In the genomic region with DNA sequence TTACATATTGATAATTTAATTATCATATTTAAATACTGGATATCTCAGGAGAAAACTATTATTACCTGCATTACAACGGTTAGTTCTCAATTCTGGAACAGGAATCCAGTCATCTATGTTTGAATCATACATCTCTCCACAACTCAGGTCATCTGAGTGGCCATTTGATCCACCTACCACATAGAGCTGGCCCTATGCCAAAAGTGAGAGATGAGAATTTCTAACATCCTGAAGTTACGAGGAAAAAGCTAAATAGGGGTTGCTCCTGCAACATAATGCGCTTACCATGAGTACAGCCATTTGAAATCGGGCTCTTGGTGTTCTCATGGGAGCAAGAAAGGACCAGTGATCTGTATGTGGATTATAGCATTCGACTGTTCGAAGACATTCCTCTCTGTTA, we compare ENCODE assay signal across 17 cellular contexts.
"Had no signal": no experiment of that assay in that cellular context is flagged by ENCODE, and none has a peak within 500 bp of the region (broad histone marks: within the 10 kb centered on the region; RNA-seq: fewer than 3 reads in every experiment).

No MANE protein-coding gene starts in this region.

- DNase-seq: activated CD4-positive, alpha-beta T cell treated with anti-CD3 and anti-CD28 coated beads for 4 hours; activated CD8-positive, alpha-beta memory T cell treated with anti-CD3 and anti-CD28 coated beads, Interleukin-2, amount 50 U/mL, for 4 hours; activated CD8-positive, alpha-beta T cell treated with anti-CD3 and anti-CD28 coated beads, Interleukin-2, amount 10 ng/mL, durations not matched to agents 7 days and 5 days; activated effector memory CD4-positive, alpha-beta T cell treated with anti-CD3 and anti-CD28 coated beads, Interleukin-2, amount 50 U/mL, for 16 hours; activated T-cell treated with anti-CD3 and anti-CD28 coated beads, Interleukin-2, amount 50 U/mL, for 48 hours; amniotic stem cell; caudate nucleus; colonic mucosa; esophagus squamous epithelium; glutamatergic neuron; kidney glomerular epithelial cell; nucleus accumbens; posterior cingulate gyrus; retina; stimulated activated CD4-positive, alpha-beta T cell treated with anti-CD3 and anti-CD28 coated beads, Interleukin-12 subunit alpha, Interleukin-12 subunit beta, amount 100 ng/mL, for 4 hours; stimulated activated CD4-positive, alpha-beta T cell treated with anti-CD3 and anti-CD28 coated beads, Interleukin-2, amount 100 ng/mL, for 24 hours; thyroid gland had no signal

- H3K4me1 ChIP-seq: colonic mucosa, esophagus squamous epithelium, thyroid gland had no signal

- H3K27ac ChIP-seq: colonic mucosa, esophagus squamous epithelium, thyroid gland had no signal

- H3K9me3 ChIP-seq: colonic mucosa, esophagus squamous epithelium, thyroid gland had no signal

- H3K4me3 ChIP-seq: colonic mucosa, esophagus squamous epithelium, thyroid gland had no signal
